In genomic region chr18:28855989-28856388, GRCh38 we compare ENCODE assay signal across 24 cellular contexts.
"Had no signal": no experiment of that assay in that cellular context is flagged by ENCODE, and none has a peak within 500 bp of the region (broad histone marks: within the 10 kb centered on the region; RNA-seq: fewer than 3 reads in every experiment).

No MANE protein-coding gene starts in this region.

- DNase-seq: activated CD4-positive, alpha-beta memory T cell treated with anti-CD3 and anti-CD28 coated beads for 36 hours; activated CD4-positive, alpha-beta T cell treated with anti-CD3 and anti-CD28 coated beads, Interleukin-2, amount 10 ng/mL, durations not matched to agents 24 days and 14 days; activated CD4-positive, CD25-positive, alpha-beta regulatory T cell treated with anti-CD3 and anti-CD28 coated beads, Interleukin-2, amount 50 U/mL, for 72 hours; activated CD8-positive, alpha-beta memory T cell treated with anti-CD3 and anti-CD28 coated beads, Interleukin-2, amount 50 U/mL, for 4 hours; activated effector memory CD4-positive, alpha-beta T cell treated with anti-CD3 and anti-CD28 coated beads, Interleukin-2, amount 50 U/mL, for 16 hours; activated naive CD4-positive, alpha-beta T cell treated with anti-CD3 and anti-CD28 coated beads for 36 hours; activated naive CD8-positive, alpha-beta T cell treated with anti-CD3 and anti-CD28 coated beads for 36 hours; activated T-cell treated with anti-CD3 and anti-CD28 coated beads, Interleukin-2, amount 50 U/mL, for 1 hour; central memory CD4-positive, alpha-beta T cell; esophagus squamous epithelium; left cardiac atrium; naive thymus-derived CD8-positive, alpha-beta T cell; nucleus accumbens; psoas muscle; sigmoid colon; small intestine; stimulated activated CD4-positive, alpha-beta T cell treated with anti-CD3 and anti-CD28 coated beads, Interleukin-15, amount 100 ng/mL, for 24 hours; stimulated activated CD4-positive, alpha-beta T cell treated with anti-CD3 and anti-CD28 coated beads, Interleukin-2, amount 100 ng/mL, for 24 hours; stimulated activated naive CD4-positive, alpha-beta T cell treated with Interleukin-2 at 50 U/mL for 16 hours; T-helper 2 cell; transverse colon had no signal

- H3K79me2 ChIP-seq: parathyroid adenoma had no signal

- H3K4me3 ChIP-seq: ascending aorta, esophagus squamous epithelium, gastroesophageal sphincter, psoas muscle, sigmoid colon, transverse colon had no signal

- H2AFZ ChIP-seq: parathyroid adenoma had no signal

- H3K9me3 ChIP-seq: ascending aorta, esophagus squamous epithelium, gastroesophageal sphincter, psoas muscle, sigmoid colon, transverse colon had no signal

- H3K27me3 ChIP-seq: ascending aorta, esophagus squamous epithelium, gastroesophageal sphincter, sigmoid colon, transverse colon had no signal

- H3K4me1 ChIP-seq: esophagus squamous epithelium, gastroesophageal sphincter, parathyroid adenoma, psoas muscle had no signal

- H3K27ac ChIP-seq: ascending aorta, esophagus squamous epithelium, gastroesophageal sphincter, parathyroid adenoma, psoas muscle, transverse colon had no signal

- H3K9ac ChIP-seq: parathyroid adenoma had no signal

- H3K36me3 ChIP-seq: ascending aorta, esophagus squamous epithelium, gastroesophageal sphincter, sigmoid colon, transverse colon had no signal

- ATAC-seq: gastroesophageal sphincter; left cardiac atrium; naive thymus-derived CD8-positive, alpha-beta T cell; psoas muscle had no signal
